Comparison of ENCODE assay signal across 29 cellular contexts in genomic region chr10:96658844-96659243, GRCh38.
DNase-seq lines count a peak whose midpoint lies in the region; ATAC-seq and TF ChIP-seq lines count a peak whose summit lies in the region.
"Had no signal": no experiment of that assay in that cellular context is flagged by ENCODE, and none has a peak within 500 bp of the region (broad histone marks: within the 10 kb centered on the region; RNA-seq: fewer than 3 reads in every experiment).

No MANE protein-coding gene starts in this region.

- no peak overlapping the region for H3K4me3 Mint-ChIP-seq in memory B cell
- no peak overlapping the region for H3K4me3 Mint-ChIP-seq in stimulated activated effector memory CD8-positive, alpha-beta T cell treated with anti-CD3 and anti-CD28 coated beads, Interleukin-12 subunit alpha, Interleukin-12 subunit beta, amount 100 ng/mL, for 72 hours
- H3K4me3 Mint-ChIP-seq: activated naive CD8-positive, alpha-beta T cell; T-helper 2 cell treated with Interferon-gamma antibody and Interleukin-4, amounts not matched to agents 5 μg/mL and 100 μg/mL, for 36 hours had no signal

- no peak for ATAC-seq in memory B cell (ENCODE audit: low read depth)
- no peak for ATAC-seq in stimulated activated effector memory CD8-positive, alpha-beta T cell treated with anti-CD3 and anti-CD28 coated beads, Interleukin-12 subunit alpha, Interleukin-12 subunit beta, amount 100 ng/mL, for 72 hours
- no peak for ATAC-seq in HG03469 (IDR thresholded peaks at IDR 0.05; ENCODE audit: unreplicated experiment)

- TF ChIP-seq CTCF in HEK293 (tag by site-specific recombination; IDR thresholded peaks at IDR 0.05) (no peak), vagina (IDR thresholded peaks at IDR 0.05) (no peak)

- H3K36me3 ChIP-seq in HEK293 (ENCODE audit: control insufficient read depth in 2 of 2, insufficient read depth in 1 of 2, low read length in 2 of 2): no peaks in the 10 kb centered on the region
- no peaks in the 10 kb centered on the region for H3K36me3 ChIP-seq in SJCRH30
- H3K36me3 ChIP-seq in vagina: no peaks in the 10 kb centered on the region
- H3K36me3 ChIP-seq: esophagus squamous epithelium, transverse colon had no signal

- H3K4me1 ChIP-seq in HEK293 (ENCODE audit: control insufficient read depth, insufficient read depth, low read length) (no peaks in the 10 kb centered on the region), SJCRH30 (peaks cover 10% of the 10 kb centered on the region), vagina (no peaks in the 10 kb centered on the region)
- H3K4me1 ChIP-seq: esophagus squamous epithelium had no signal

- no peaks in the 10 kb centered on the region for H3K27me3 ChIP-seq in SJCRH30
- no peaks in the 10 kb centered on the region for H3K27me3 ChIP-seq in vagina
- H3K27me3 ChIP-seq: esophagus squamous epithelium, transverse colon had no signal

- H3K9me3 Mint-ChIP-seq in memory B cell: no peaks in the 10 kb centered on the region
- H3K9me3 Mint-ChIP-seq in stimulated activated effector memory CD8-positive, alpha-beta T cell treated with anti-CD3 and anti-CD28 coated beads, Interleukin-12 subunit alpha, Interleukin-12 subunit beta, amount 100 ng/mL, for 72 hours: peaks cover 3% of the 10 kb centered on the region

- H3K4me3 ChIP-seq in HEK293 (ENCODE audit: low read depth, low read length) (no peak overlapping the region), SJCRH30 (no peak overlapping the region), vagina (no peak overlapping the region)
- H3K4me3 ChIP-seq: esophagus squamous epithelium, transverse colon had no signal

- POLR2A ChIA-PET in HEK293 (lab: Yijun Ruan, JAX): no interaction called here

- H3K36me3 Mint-ChIP-seq in memory B cell: peaks cover 25% of the 10 kb centered on the region
- H3K36me3 Mint-ChIP-seq in stimulated activated effector memory CD8-positive, alpha-beta T cell treated with anti-CD3 and anti-CD28 coated beads, Interleukin-12 subunit alpha, Interleukin-12 subunit beta, amount 100 ng/mL, for 72 hours: peaks cover 22% of the 10 kb centered on the region

- H3K27ac ChIP-seq in HEK293 (ENCODE audit: extremely low read depth, low read depth, low read length) (no peak overlapping the region), SJCRH30 (peak overlapping the region; percentile 20; the same call in 1 of the 2 replicates), vagina (no peak overlapping the region)
- H3K27ac ChIP-seq: C4-2B, esophagus squamous epithelium, transverse colon had no signal

- DNase-seq in SJCRH30: no peak
- DNase-seq in memory B cell (ENCODE audit: low spot score in 2 of 2): no peak
- DNase-seq in stimulated activated effector memory CD8-positive, alpha-beta T cell treated with anti-CD3 and anti-CD28 coated beads, Interleukin-12 subunit alpha, Interleukin-12 subunit beta, amount 100 ng/mL, for 72 hours (ENCODE audit: low spot score in 2 of 2): no peak
- no peak for DNase-seq in HK-2 (ENCODE audit: unreplicated experiment)
- no peak for DNase-seq in vagina (ENCODE audit: extremely low spot score in 2 of 2)
- DNase-seq: activated CD4-positive, alpha-beta T cell treated with anti-CD3 and anti-CD28 coated beads for 4 hours; activated CD8-positive, alpha-beta memory T cell treated with anti-CD3 and anti-CD28 coated beads for 24 hours; activated effector memory CD4-positive, alpha-beta T cell treated with Interleukin-2 at 50 U/mL for 16 hours; anterior cingulate cortex; Calu3; DND-41; esophagus squamous epithelium; foreskin melanocyte; IMR-90; NCI-H1105 treated with DMSO at 0.1 percent for 48 hours; NCI-H2029; NCI-H748 treated with DMSO at 0.1 percent for 48 hours; occipital lobe; RPMI8226; SK-N-SH; small intestine; stimulated activated CD4-positive, alpha-beta T cell treated with anti-CD3 and anti-CD28 coated beads, Interleukin-1b, Interleukin-23, amount 100 ng/mL, for 48 hours; stimulated activated CD8-positive, alpha-beta memory T cell treated with anti-CD3 and anti-CD28 coated beads, Interleukin-4, amount 100 ng/mL, for 48 hours; transverse colon had no signal

- CTCF ChIA-PET in HEK293 (lab: Yijun Ruan, JAX): no interaction called here

- H3K9me3 ChIP-seq in HEK293 (ENCODE audit: control insufficient read depth, insufficient read depth, low read depth, low read length): no peaks in the 10 kb centered on the region
- H3K9me3 ChIP-seq in SJCRH30 (replicated peaks): no peaks in the 10 kb centered on the region
- H3K9me3 ChIP-seq in vagina: no peaks in the 10 kb centered on the region
- H3K9me3 ChIP-seq: esophagus squamous epithelium, SK-N-SH, transverse colon had no signal

- TF ChIP-seq POLR2A in vagina (IDR thresholded peaks at IDR 0.05): no peak

- no peaks in the 10 kb centered on the region for H3K27me3 Mint-ChIP-seq in memory B cell
- H3K27me3 Mint-ChIP-seq: activated naive CD8-positive, alpha-beta T cell had no signal

- peaks cover 45% of the 10 kb centered on the region for H3K4me1 Mint-ChIP-seq in memory B cell
- peaks cover 58% of the 10 kb centered on the region for H3K4me1 Mint-ChIP-seq in stimulated activated effector memory CD8-positive, alpha-beta T cell treated with anti-CD3 and anti-CD28 coated beads, Interleukin-12 subunit alpha, Interleukin-12 subunit beta, amount 100 ng/mL, for 72 hours

- peak overlapping the region; percentile 66 for H3K27ac Mint-ChIP-seq in memory B cell
- peak overlapping the region; percentile 63 for H3K27ac Mint-ChIP-seq in stimulated activated effector memory CD8-positive, alpha-beta T cell treated with anti-CD3 and anti-CD28 coated beads, Interleukin-12 subunit alpha, Interleukin-12 subunit beta, amount 100 ng/mL, for 72 hours
- H3K27ac Mint-ChIP-seq: activated naive CD8-positive, alpha-beta T cell; T-helper 2 cell treated with Interferon-gamma antibody and Interleukin-4, amounts not matched to agents 5 μg/mL and 100 μg/mL, for 36 hours had no signal

- intact Hi-C loops in vagina (cut with DNase I): no loop called here

TF ChIP-seq in HEK293, 187 proteins besides CTCF, POLR2A, EP300 and RAD21:
- TF ChIP-seq KLF9 (tag by site-specific recombination; IDR thresholded peaks at IDR 0.05; ENCODE audit: low read depth) (no peak), ZNF266 (tag by site-specific recombination; IDR thresholded peaks at IDR 0.05; ENCODE audit: low read depth) (no peak), REST (tag by site-specific recombination; IDR thresholded peaks at IDR 0.05) (peak; percentile 54; the same call in 1 of the 2 replicates), ZNF830 (tag by site-specific recombination; IDR thresholded peaks at IDR 0.05; ENCODE audit: low read depth) (no peak)
